13 cellular contexts compared by ENCODE assay signal in the genomic region with DNA sequence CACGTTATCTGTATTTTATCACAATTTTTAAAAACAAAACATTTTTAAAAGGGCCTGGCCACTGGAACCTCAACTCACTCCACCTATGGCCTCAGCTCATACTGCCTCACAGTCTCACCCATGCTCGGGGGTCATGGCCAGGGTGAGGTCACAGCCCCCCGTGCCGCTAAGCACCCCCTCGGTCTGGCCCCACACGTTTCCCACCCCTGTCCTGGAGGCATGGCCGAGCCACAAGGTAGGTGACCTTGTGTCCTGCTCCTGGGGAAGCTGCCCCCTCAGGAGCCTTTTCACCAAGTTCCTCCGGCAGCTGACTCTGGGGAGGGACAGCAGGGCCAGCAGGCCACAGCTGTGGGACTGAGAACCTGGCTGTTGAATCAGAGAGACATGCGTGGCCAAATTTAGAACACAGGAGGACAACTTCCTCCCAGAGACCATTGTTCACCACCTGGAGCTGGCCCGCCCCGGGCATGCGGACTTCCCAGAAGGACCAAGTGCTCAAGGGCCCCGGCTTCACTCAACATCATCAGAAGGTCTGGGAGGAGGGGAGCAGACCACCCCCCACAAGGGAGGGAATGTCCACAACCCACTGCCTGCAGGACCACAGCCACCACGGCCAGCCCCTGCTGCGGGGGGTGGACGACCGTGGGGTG. TPM values are rescaled to one million over a fixed set of nuclear protein-coding genes. Genes with fewer than 3 reads are reported as not detected.
"Had no signal": no experiment of that assay in that cellular context is flagged by ENCODE, and none has a peak within 500 bp of the region (broad histone marks: within the 10 kb centered on the region; RNA-seq: fewer than 3 reads in every experiment).

No MANE protein-coding gene starts in this region.

- H3K27ac ChIP-seq: esophagus muscularis mucosa, vagina had no signal

- ATAC-seq: activated T-cell treated with anti-CD3 and anti-CD28 coated beads, Interleukin-2, amount 50 U/mL, for 4 hours; naive thymus-derived CD4-positive, alpha-beta T cell; stimulated activated naive CD8-positive, alpha-beta T cell treated with anti-CD3 and anti-CD28 coated beads, Interleukin-15, amount 100 ng/mL, for 72 hours had no signal

- DNase-seq: activated CD4-positive, alpha-beta memory T cell treated with anti-CD3 and anti-CD28 coated beads for 36 hours; activated CD4-positive, CD25-positive, alpha-beta regulatory T cell treated with anti-CD3 and anti-CD28 coated beads, Interleukin-2, amount 50 U/mL, for 72 hours; activated gamma-delta T cell; activated T-cell treated with anti-CD3 and anti-CD28 coated beads, Interleukin-2, amount 50 U/mL, for 4 hours; amygdala; islet precursor cell; naive thymus-derived CD4-positive, alpha-beta T cell; nucleus accumbens; stimulated activated CD4-positive, alpha-beta T cell treated with anti-CD3 and anti-CD28 coated beads, Interleukin-4, amount 100 ng/mL, for 4 hours; stimulated activated naive CD8-positive, alpha-beta T cell treated with anti-CD3 and anti-CD28 coated beads, Interleukin-15, amount 100 ng/mL, for 72 hours had no signal

- H3K4me1 Mint-ChIP-seq: naive thymus-derived CD4-positive, alpha-beta T cell had no signal

- H3K4me3 Mint-ChIP-seq: activated CD4-positive, alpha-beta memory T cell treated with anti-CD3 and anti-CD28 coated beads for 36 hours; activated naive CD8-positive, alpha-beta T cell; activated T-cell treated with anti-CD3 and anti-CD28 coated beads, Interleukin-2, amount 50 U/mL, for 4 hours; naive thymus-derived CD4-positive, alpha-beta T cell; stimulated activated naive CD8-positive, alpha-beta T cell treated with anti-CD3 and anti-CD28 coated beads, Interleukin-15, amount 100 ng/mL, for 72 hours had no signal

- H3K4me3 ChIP-seq: esophagus muscularis mucosa, vagina had no signal

- H3K9me3 Mint-ChIP-seq: activated CD4-positive, alpha-beta memory T cell treated with anti-CD3 and anti-CD28 coated beads for 36 hours; activated T-cell treated with anti-CD3 and anti-CD28 coated beads, Interleukin-2, amount 50 U/mL, for 4 hours; stimulated activated naive CD8-positive, alpha-beta T cell treated with anti-CD3 and anti-CD28 coated beads, Interleukin-15, amount 100 ng/mL, for 72 hours had no signal

- H3K36me3 Mint-ChIP-seq: activated CD4-positive, alpha-beta memory T cell treated with anti-CD3 and anti-CD28 coated beads for 36 hours; activated naive CD8-positive, alpha-beta T cell had no signal

- H3K4me1 ChIP-seq: vagina had no signal

- H3K36me3 ChIP-seq: esophagus muscularis mucosa, vagina had no signal

- H3K27ac Mint-ChIP-seq: activated CD4-positive, alpha-beta memory T cell treated with anti-CD3 and anti-CD28 coated beads for 36 hours; activated naive CD8-positive, alpha-beta T cell; naive thymus-derived CD4-positive, alpha-beta T cell; stimulated activated naive CD8-positive, alpha-beta T cell treated with anti-CD3 and anti-CD28 coated beads, Interleukin-15, amount 100 ng/mL, for 72 hours had no signal

- H3K27me3 Mint-ChIP-seq: activated CD4-positive, alpha-beta memory T cell treated with anti-CD3 and anti-CD28 coated beads for 36 hours; activated naive CD8-positive, alpha-beta T cell; naive thymus-derived CD4-positive, alpha-beta T cell; stimulated activated naive CD8-positive, alpha-beta T cell treated with anti-CD3 and anti-CD28 coated beads, Interleukin-15, amount 100 ng/mL, for 72 hours had no signal

- H3K9me3 ChIP-seq: esophagus muscularis mucosa, vagina had no signal

- H3K27me3 ChIP-seq: esophagus muscularis mucosa, vagina had no signal

RNA-seq across cellular contexts. Expression of a gene that starts 48.5 kb away (rescaled TPM):
- polyA plus RNA-seq: naive thymus-derived CD4-positive, alpha-beta T cell had no signal
